Comparison of ENCODE assay signal across 1 cellular context in the genomic region with DNA sequence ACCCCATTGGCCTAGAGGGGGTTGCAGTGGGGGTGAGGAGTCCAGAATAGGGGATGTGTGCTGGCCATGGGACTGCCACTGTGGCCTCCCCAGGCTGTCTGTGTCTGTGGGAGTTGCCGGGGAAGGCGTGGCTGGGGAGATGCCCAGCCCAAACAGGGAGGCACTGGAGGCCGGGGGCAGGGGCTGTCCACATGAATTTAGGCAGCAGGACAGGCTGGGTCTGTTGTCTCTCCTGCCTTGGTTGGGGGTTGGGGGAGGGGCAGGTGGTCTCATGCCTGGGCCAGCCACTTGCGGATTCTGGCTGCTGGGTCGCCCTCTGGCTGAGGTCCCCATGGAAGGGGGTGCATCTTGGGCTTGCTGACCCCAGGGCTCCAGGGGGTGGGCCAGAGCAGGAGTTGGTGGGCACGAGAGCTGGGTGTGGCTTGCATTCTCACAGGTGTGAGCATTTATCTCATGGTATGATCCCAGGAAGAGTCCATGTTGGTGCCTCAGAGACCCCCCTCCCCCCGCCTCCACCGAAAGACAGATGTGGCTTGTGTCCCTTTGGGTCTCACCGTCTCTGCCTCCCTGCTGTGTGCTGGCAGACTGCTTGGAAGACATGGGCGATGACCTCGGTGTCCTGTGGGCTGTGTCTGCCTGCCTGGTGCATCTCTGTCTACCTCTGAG.
TF ChIP-seq lines count a peak whose summit lies in the region.

No MANE protein-coding gene starts in this region.

TF ChIP-seq in endothelial cell of umbilical vein, 7 proteins besides CTCF, POLR2A, EP300 and RAD21:
- TF ChIP-seq MAX (IDR thresholded peaks at IDR 0.05; ENCODE audit: insufficient read depth, insufficient read length) (no peak), MYC (IDR thresholded peaks at IDR 0.05; ENCODE audit: low read depth, low read length) (no peak), EZH2 (IDR thresholded peaks at IDR 0.05; ENCODE audit: borderline replicate concordance, low read depth, low read length, severe bottlenecking) (no peak), FOS (IDR thresholded peaks at IDR 0.05; ENCODE audit: borderline replicate concordance, insufficient read depth, low read length) (no peak), JUN (IDR thresholded peaks at IDR 0.05; ENCODE audit: borderline replicate concordance, insufficient read depth, insufficient read length, low read depth) (no peak), POLR2AphosphoS5 (IDR thresholded peaks at IDR 0.05; ENCODE audit: insufficient read depth, low read depth, low read length) (no peak), GATA2 (IDR thresholded peaks at IDR 0.05; ENCODE audit: insufficient read depth, insufficient read length, low read depth, low read length) (no peak)
